Comparison of ENCODE assay signal across 8 cellular contexts in the genomic region with DNA sequence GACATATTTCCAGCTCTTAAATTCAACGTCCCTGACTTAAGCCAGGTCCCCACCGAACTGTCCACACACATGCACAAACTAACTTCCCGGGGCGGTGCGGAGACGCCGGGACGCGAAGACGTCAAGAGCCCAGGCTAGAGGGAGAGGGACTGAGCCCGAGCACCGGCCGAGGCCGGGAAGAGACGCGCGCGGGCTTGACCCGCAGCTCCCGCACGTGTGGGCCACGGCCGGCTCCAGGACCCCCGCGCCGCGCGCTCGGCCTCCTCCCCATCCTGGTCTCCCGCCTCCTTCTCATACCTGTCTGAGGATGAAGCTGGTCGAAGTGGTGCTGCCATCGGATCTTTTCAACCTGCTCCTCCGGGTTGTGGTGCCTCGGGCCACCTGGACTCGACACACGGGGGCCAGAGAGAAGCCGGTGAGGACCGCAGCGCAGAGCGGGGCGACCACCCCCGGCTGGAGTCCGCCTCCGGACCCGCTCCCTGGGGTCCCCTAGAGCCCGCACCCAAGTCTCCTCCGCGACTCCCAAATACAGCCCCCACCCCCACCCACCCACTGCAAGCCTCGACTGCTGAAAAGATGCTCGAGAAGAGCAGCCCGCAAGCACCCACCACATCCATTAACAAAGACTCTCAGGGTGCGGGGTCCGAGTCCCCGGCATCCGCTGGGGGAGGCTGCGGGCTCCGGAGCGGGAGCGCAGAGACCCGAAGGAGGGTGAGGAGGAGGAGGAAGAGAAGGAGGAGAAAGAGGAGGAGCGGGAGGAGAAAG. TPM values are rescaled to one million over a fixed set of nuclear protein-coding genes. Genes with fewer than 3 reads are reported as not detected.
DNase-seq lines count a peak whose midpoint lies in the region; ATAC-seq and TF ChIP-seq lines count a peak whose summit lies in the region.

No MANE protein-coding gene starts in this region.

- ATAC-seq in HG02938 (IDR thresholded peaks at IDR 0.05; ENCODE audit: unreplicated experiment) (no peak), GM18519 (IDR thresholded peaks at IDR 0.05; ENCODE audit: low FRiP score, unreplicated experiment) (no peak)

- CTCF ChIA-PET in HEK293 (lab: Yijun Ruan, JAX), result interaction anchor here (0.6 to 1.3 kb wide), 6 partner anchors 15 to 78 kb away, joined by 3 to 6 read pairs (median 3); no protein-coding TSS in a partner anchor

- H3K4me3 ChIP-seq in HEK293 (ENCODE audit: low read depth, low read length), result peak overlapping the region; percentile 73
- H3K4me3 ChIP-seq in WI38 (ENCODE audit: low read depth, low read length), result peak overlapping the region; percentile 59
- peak overlapping the region; percentile 38 for H3K4me3 ChIP-seq in fibroblast of mammary gland (ENCODE audit: control insufficient read depth, low read depth, low read length)

- H3K36me3 Mint-ChIP-seq in neural crest cell (ENCODE audit: low read depth), result no peaks in the 10 kb centered on the region

- H3K4me1 ChIP-seq in HEK293 (ENCODE audit: control insufficient read depth, insufficient read depth, low read length), result peaks cover 7% of the 10 kb centered on the region

- no peaks in the 10 kb centered on the region for H3K36me3 ChIP-seq in HEK293 (ENCODE audit: control insufficient read depth in 2 of 2, insufficient read depth in 1 of 2, low read length in 2 of 2)

- no peak overlapping the region for H3K27ac Mint-ChIP-seq in neural crest cell (ENCODE audit: unreplicated experiment)

- H3K9me3 Mint-ChIP-seq in neural crest cell, result no peaks in the 10 kb centered on the region

- DNase-seq in EL (peak; percentile 12), fibroblast of mammary gland (ENCODE audit: low read depth) (peak; percentile 5), neural crest cell (ENCODE audit: low read depth, low spot score) (peak; percentile 18), NCI-H2196 treated with DMSO at 0.1 percent for 48 hours (lab: John Stamatoyannopoulos, UW; ENCODE audit: unreplicated experiment) (no peak)

- POLR2A ChIA-PET in HEK293 (lab: Yijun Ruan, JAX), result interaction anchor here (0.7 to 1.0 kb wide), 2 partner anchors 10 to 619 kb away, joined by 3 read pairs; a partner anchor contains a TSS

- H3K4me3 Mint-ChIP-seq in neural crest cell, result peak overlapping the region; percentile 93

- no peaks in the 10 kb centered on the region for H3K9me3 ChIP-seq in HEK293 (ENCODE audit: control insufficient read depth, insufficient read depth, low read depth, low read length)

- peaks cover 16% of the 10 kb centered on the region for H3K4me1 Mint-ChIP-seq in neural crest cell

- H3K27ac ChIP-seq in HEK293 (ENCODE audit: extremely low read depth, low read depth, low read length), result peak overlapping the region; percentile 76

- no peak for TF ChIP-seq CTCF in HEK293 (tag by site-specific recombination; IDR thresholded peaks at IDR 0.05)
- TF ChIP-seq CTCF in WI38 (IDR thresholded peaks at IDR 0.05; ENCODE audit: low read depth, low read length), result no peak
- no peak for TF ChIP-seq CTCF in fibroblast of mammary gland (conservative IDR thresholded peaks at IDR 0.05; ENCODE audit: control insufficient read depth, insufficient read depth, low read depth, low read length)
- TF ChIP-seq CTCF in neural crest cell (conservative IDR thresholded peaks at IDR 0.05), result no peak

- peaks cover 83% of the 10 kb centered on the region for H3K27me3 Mint-ChIP-seq in neural crest cell (ENCODE audit: low read depth)

TF ChIP-seq in HEK293, 187 proteins besides CTCF, POLR2A, EP300 and RAD21:
- TF ChIP-seq ZNF175 (tag by site-specific recombination; IDR thresholded peaks at IDR 0.05) (no peak), ZNF37A (tag by site-specific recombination; IDR thresholded peaks at IDR 0.05) (no peak), ZXDB (tag by site-specific recombination; IDR thresholded peaks at IDR 0.05) (no peak), ZNF341 (tag by site-specific recombination; IDR thresholded peaks at IDR 0.05; ENCODE audit: low read depth) (0 out of 2 replicates have a peak, but pooled peaks have one; percentile 10), GLIS2 (tag by site-specific recombination; IDR thresholded peaks at IDR 0.05) (peak; percentile 65), ZFP41 (tag by site-specific recombination; IDR thresholded peaks at IDR 0.05; ENCODE audit: borderline replicate concordance) (no peak), ZNF510 (tag by site-specific recombination; IDR thresholded peaks at IDR 0.05; ENCODE audit: insufficient replicate concordance) (no peak), ZBTB1 (tag by site-specific recombination; IDR thresholded peaks at IDR 0.05) (peak; percentile 84), HOXA7 (CRISPR knock-in tag; IDR thresholded peaks at IDR 0.05; ENCODE audit: borderline replicate concordance) (no peak)
- TF ChIP-seq, protein P1, sequence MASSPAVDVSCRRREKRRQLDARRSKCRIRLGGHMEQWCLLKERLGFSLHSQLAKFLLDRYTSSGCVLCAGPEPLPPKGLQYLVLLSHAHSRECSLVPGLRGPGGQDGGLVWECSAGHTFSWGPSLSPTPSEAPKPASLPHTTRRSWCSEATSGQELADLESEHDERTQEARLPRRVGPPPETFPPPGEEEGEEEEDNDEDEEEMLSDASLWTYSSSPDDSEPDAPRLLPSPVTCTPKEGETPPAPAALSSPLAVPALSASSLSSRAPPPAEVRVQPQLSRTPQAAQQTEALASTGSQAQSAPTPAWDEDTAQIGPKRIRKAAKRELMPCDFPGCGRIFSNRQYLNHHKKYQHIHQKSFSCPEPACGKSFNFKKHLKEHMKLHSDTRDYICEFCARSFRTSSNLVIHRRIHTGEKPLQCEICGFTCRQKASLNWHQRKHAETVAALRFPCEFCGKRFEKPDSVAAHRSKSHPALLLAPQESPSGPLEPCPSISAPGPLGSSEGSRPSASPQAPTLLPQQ (tag by site-specific recombination; IDR thresholded peaks at IDR 0.05), result peak; percentile 32; the same call in 1 of the 2 replicates
- TF ChIP-seq, protein P2, sequence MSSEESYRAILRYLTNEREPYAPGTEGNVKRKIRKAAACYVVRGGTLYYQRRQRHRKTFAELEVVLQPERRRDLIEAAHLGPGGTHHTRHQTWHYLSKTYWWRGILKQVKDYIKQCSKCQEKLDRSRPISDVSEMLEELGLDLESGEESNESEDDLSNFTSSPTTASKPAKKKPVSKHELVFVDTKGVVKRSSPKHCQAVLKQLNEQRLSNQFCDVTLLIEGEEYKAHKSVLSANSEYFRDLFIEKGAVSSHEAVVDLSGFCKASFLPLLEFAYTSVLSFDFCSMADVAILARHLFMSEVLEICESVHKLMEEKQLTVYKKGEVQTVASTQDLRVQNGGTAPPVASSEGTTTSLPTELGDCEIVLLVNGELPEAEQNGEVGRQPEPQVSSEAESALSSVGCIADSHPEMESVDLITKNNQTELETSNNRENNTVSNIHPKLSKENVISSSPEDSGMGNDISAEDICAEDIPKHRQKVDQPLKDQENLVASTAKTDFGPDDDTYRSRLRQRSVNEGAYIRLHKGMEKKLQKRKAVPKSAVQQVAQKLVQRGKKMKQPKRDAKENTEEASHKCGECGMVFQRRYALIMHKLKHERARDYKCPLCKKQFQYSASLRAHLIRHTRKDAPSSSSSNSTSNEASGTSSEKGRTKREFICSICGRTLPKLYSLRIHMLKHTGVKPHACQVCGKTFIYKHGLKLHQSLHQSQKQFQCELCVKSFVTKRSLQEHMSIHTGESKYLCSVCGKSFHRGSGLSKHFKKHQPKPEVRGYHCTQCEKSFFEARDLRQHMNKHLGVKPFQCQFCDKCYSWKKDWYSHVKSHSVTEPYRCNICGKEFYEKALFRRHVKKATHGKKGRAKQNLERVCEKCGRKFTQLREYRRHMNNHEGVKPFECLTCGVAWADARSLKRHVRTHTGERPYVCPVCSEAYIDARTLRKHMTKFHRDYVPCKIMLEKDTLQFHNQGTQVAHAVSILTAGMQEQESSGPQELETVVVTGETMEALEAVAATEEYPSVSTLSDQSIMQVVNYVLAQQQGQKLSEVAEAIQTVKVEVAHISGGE (tag by site-specific recombination; conservative IDR thresholded peaks at IDR 0.05; ENCODE audit: low read depth), result no peak
- TF ChIP-seq, protein P3, sequence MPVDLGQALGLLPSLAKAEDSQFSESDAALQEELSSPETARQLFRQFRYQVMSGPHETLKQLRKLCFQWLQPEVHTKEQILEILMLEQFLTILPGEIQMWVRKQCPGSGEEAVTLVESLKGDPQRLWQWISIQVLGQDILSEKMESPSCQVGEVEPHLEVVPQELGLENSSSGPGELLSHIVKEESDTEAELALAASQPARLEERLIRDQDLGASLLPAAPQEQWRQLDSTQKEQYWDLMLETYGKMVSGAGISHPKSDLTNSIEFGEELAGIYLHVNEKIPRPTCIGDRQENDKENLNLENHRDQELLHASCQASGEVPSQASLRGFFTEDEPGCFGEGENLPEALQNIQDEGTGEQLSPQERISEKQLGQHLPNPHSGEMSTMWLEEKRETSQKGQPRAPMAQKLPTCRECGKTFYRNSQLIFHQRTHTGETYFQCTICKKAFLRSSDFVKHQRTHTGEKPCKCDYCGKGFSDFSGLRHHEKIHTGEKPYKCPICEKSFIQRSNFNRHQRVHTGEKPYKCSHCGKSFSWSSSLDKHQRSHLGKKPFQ (tag by site-specific recombination; IDR thresholded peaks at IDR 0.05), result no peak
- TF ChIP-seq, protein P4, sequence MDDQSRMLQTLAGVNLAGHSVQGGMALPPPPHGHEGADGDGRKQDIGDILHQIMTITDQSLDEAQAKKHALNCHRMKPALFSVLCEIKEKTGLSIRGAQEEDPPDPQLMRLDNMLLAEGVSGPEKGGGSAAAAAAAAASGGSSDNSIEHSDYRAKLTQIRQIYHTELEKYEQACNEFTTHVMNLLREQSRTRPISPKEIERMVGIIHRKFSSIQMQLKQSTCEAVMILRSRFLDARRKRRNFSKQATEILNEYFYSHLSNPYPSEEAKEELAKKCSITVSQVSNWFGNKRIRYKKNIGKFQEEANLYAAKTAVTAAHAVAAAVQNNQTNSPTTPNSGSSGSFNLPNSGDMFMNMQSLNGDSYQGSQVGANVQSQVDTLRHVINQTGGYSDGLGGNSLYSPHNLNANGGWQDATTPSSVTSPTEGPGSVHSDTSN (CRISPR knock-in tag; IDR thresholded peaks at IDR 0.05), result no peak
- TF ChIP-seq, protein P5, sequence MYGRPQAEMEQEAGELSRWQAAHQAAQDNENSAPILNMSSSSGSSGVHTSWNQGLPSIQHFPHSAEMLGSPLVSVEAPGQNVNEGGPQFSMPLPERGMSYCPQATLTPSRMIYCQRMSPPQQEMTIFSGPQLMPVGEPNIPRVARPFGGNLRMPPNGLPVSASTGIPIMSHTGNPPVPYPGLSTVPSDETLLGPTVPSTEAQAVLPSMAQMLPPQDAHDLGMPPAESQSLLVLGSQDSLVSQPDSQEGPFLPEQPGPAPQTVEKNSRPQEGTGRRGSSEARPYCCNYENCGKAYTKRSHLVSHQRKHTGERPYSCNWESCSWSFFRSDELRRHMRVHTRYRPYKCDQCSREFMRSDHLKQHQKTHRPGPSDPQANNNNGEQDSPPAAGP (tag by site-specific recombination; IDR thresholded peaks at IDR 0.05), result no peak

RNA-seq across cellular contexts. Expression of a gene that starts 0.6 kb away (rescaled TPM):
- 6.0 and 6.9 TPM in 2 replicates for total RNA-seq in neural crest cell
